In the genomic region with DNA sequence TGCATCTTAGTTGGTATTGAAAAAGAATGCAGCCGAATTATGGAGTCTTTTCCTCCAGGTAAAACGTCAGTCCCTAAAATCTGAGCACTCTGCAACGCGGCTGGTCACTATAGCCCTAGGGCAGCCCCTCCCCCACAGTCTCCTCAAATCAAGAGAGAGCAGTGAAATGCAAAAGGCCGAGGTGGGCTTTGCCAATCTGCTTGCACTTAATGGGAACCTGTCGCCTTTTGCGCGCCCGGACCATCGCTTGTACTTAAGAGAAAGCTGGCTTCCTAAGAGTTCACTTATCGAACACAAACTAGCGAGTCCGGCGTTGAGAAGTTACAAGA, we compare ENCODE assay signal across 8 cellular contexts. TPM values are rescaled to one million over a fixed set of nuclear protein-coding genes. Genes with fewer than 3 reads are reported as not detected.
DNase-seq lines count a peak whose midpoint lies in the region; ATAC-seq, FAIRE-seq and TF ChIP-seq lines count a peak whose summit lies in the region.

No MANE protein-coding gene starts in this region.

- BruUV-seq in GM12878 (replicated peaks; lab: Mats Ljungman, UMichigan) (TSS peak; percentile 69), HepG2 (replicated peaks; lab: Mats Ljungman, UMichigan) (TSS peak; percentile 68)

- ATAC-seq in HG02840 (IDR thresholded peaks at IDR 0.05; ENCODE audit: low FRiP score, unreplicated experiment) (peak; percentile 6), GM12878 (peak; percentile 30), HepG2 (peak; percentile 36)
- ATAC-seq in stimulated activated naive CD8-positive, alpha-beta T cell treated with anti-CD3 and anti-CD28 coated beads, Interleukin-15, Interleukin-2, amounts not matched to agents 100 U/mL and 50 U/mL, for 24 hours = no peak

- FAIRE-seq in GM12878 (lab: Jason Lieb, UNC) (no peak), HepG2 (lab: Jason Lieb, UNC) (no peak)

- H3K9ac ChIP-seq in ES-I3 (ENCODE audit: low read depth, low read length) = peak overlapping the region; percentile 89
- H3K9ac ChIP-seq in GM12878 (ENCODE audit: control insufficient read depth, insufficient read depth, low read length) = peak overlapping the region; percentile 83
- H3K9ac ChIP-seq in HepG2 (ENCODE audit: insufficient read depth, low read depth, low read length) = peak overlapping the region; percentile 86

- TF ChIP-seq RAD21 in GM12878 (IDR thresholded peaks at IDR 0.05; ENCODE audit: insufficient read depth, low read depth, low read length) (no peak), HepG2 (CRISPR knock-in tag; IDR thresholded peaks at IDR 0.05) (no peak)

- H3K27ac ChIP-seq in GM12878 (ENCODE audit: control insufficient read depth, insufficient read depth) = peak overlapping the region; percentile 81
- H3K27ac ChIP-seq in HepG2 (ENCODE audit: extremely low read length, insufficient read depth, low read length) = peak overlapping the region; percentile 86

- H3K36me3 ChIP-seq in ES-I3 (ENCODE audit: insufficient read depth, low read length) (peaks cover 40% of the 10 kb centered on the region), GM12878 (ENCODE audit: control insufficient read depth in 2 of 2, insufficient read depth in 2 of 2, low read length in 1 of 2) (peaks cover 12 to 23% of the 10 kb centered on the region in 2 experiments), HepG2 (replicated peaks in 1 of 2; ENCODE audit: control insufficient read depth in 1 of 2, insufficient read depth in 2 of 2, low read length in 2 of 2) (peaks cover 17 to 38% of the 10 kb centered on the region in 2 experiments)

- DNase-seq in NCI-H510A (lab: John Stamatoyannopoulos, UW) (peak; percentile 81), GM12878 (ENCODE audit: low read depth, low spot score) (no peak), HepG2 (ENCODE audit: low spot score) (peak; percentile 67), ureter (ENCODE audit: low spot score) (no peak), 8988T (no peak)
- DNase-seq in stimulated activated naive CD8-positive, alpha-beta T cell treated with anti-CD3 and anti-CD28 coated beads, Interleukin-15, Interleukin-2, amounts not matched to agents 100 U/mL and 50 U/mL, for 24 hours = peak; percentile 75

- in situ Hi-C loops in GM12878 (cut with MboI) (loop anchor here (10.0 kb wide), 1 partner anchor 291 kb away; a partner anchor contains a TSS), HepG2 (cut with HindIII; ENCODE audit: extremely low pct_ligation_motif_present, low pct_unique_long_range_greater_than_20kb) (loop anchor here (10.0 kb wide), 1 partner anchor 381 kb away; no protein-coding TSS in a partner anchor)

- H3K27me3 ChIP-seq in GM12878 (replicated peaks in 1 of 2; ENCODE audit: control insufficient read depth in 2 of 2, insufficient read depth in 2 of 2, low read length in 1 of 2) (no peaks in the 10 kb centered on the region), HepG2 (ENCODE audit: control insufficient read depth in 1 of 2, insufficient read depth in 2 of 2, low read length in 2 of 2) (no peaks in the 10 kb centered on the region; a peak in 1 of 5 replicates)

- peak overlapping the region; percentile 79 for H3K4me3 ChIP-seq in GM12878
- peak overlapping the region; percentile 80 to 94 (median 90) for H3K4me3 ChIP-seq in HepG2 (replicated peaks in 1 of 3; ENCODE audit: insufficient read depth in 1 of 3, low read depth in 2 of 3, low read length in 3 of 3)

- no peak for TF ChIP-seq CTCF in GM12878 (IDR thresholded peaks at IDR 0.05 in 2 of 3, conservative IDR thresholded peaks at IDR 0.05 in 1 of 3; ENCODE audit: control insufficient read depth in 2 of 3, extremely low read depth in 1 of 3, insufficient read depth in 1 of 3, low read depth in 3 of 3, low read length in 3 of 3)
- TF ChIP-seq CTCF in HepG2 (CRISPR knock-in tag; IDR thresholded peaks at IDR 0.05) = no peak

- SMC1A ChIA-PET in GM12878 (lab: Charles Lee; ENCODE audit: uncharacterized antibody, unreplicated experiment) = interaction anchor here (0.6 to 12.1 kb wide), 22 partner anchors 9 to 711 kb away, joined by 3 to 358 read pairs (median 11); a partner anchor contains a TSS

- H3K79me2 ChIP-seq in GM12878 (ENCODE audit: control insufficient read depth, insufficient read depth, low read length) (peaks cover 52% of the 10 kb centered on the region), HepG2 (ENCODE audit: insufficient read depth, low read length) (peaks cover 53% of the 10 kb centered on the region)

- H3K9me3 ChIP-seq in ES-I3 (ENCODE audit: control insufficient read depth, insufficient read depth, low read length) = no peaks in the 10 kb centered on the region
- no peaks in the 10 kb centered on the region for H3K9me3 ChIP-seq in GM12878 (replicated peaks; ENCODE audit: control insufficient read depth, insufficient read depth, low read length)
- H3K9me3 ChIP-seq in HepG2 (ENCODE audit: low read length) = no peaks in the 10 kb centered on the region

- intact Hi-C loops in GM12878 (cut with micrococcal nuclease; ENCODE audit: unreplicated experiment) = loop anchor here (1.0 to 10.0 kb wide), 7 partner anchors 23 to 711 kb away; a partner anchor contains a TSS
- intact Hi-C loops in HepG2 (cut with micrococcal nuclease; ENCODE audit: unreplicated experiment) = loop anchor here (1.0 to 10.0 kb wide), 6 partner anchors 68 to 711 kb away; a partner anchor contains a TSS

- H3K4me2 ChIP-seq in GM12878 (ENCODE audit: control insufficient read depth, insufficient read depth) = peak overlapping the region; percentile 80
- peak overlapping the region; percentile 94 for H3K4me2 ChIP-seq in HepG2 (ENCODE audit: low read depth, low read length)

- no peaks in the 10 kb centered on the region for H4K20me1 ChIP-seq in GM12878 (ENCODE audit: control insufficient read depth, insufficient read depth)
- H4K20me1 ChIP-seq in HepG2 (ENCODE audit: insufficient read depth, low read length) = no peaks in the 10 kb centered on the region; the same call in 1 of the 2 replicates

- CTCF ChIA-PET in GM12878 (lab: Yijun Ruan, JAX) (interaction anchor here (1.0 to 14.5 kb wide), 16 partner anchors 9 to 384 kb away, joined by 3 to 441 read pairs (median 18); a partner anchor contains a TSS), HepG2 (lab: Yijun Ruan, JAX; ENCODE audit: low intra/inter-chr PET ratio, low total read pairs) (interaction anchor here (1.4 kb wide), 1 partner anchor 116 kb away, joined by 11 read pairs; no protein-coding TSS in a partner anchor)

- RAD21 ChIA-PET in GM12878 (lab: Charles Lee; ENCODE audit: unreplicated experiment) = interaction anchor here (1.0 to 9.0 kb wide), 11 partner anchors 16 to 379 kb away, joined by 3 to 224 read pairs (median 28); a partner anchor contains a TSS

- H2AFZ ChIP-seq in GM12878 (ENCODE audit: control insufficient read depth, low read depth, low read length) (peak overlapping the region; percentile 74), HepG2 (ENCODE audit: low read length) (no peak overlapping the region)

- 1% methylated on average over 14 of the region's 14 CpGs for WGBS in GM12878 (ENCODE audit: insufficient coverage, insufficient replicate concordance, low lambda C conversion rate, missing lambda C conversion rate)
- WGBS in HepG2 (ENCODE audit: low lambda C conversion rate) = under 1% methylated on average over 13 of the region's 14 CpGs

- no peak for TF ChIP-seq POLR2A in GM12878 (IDR thresholded peaks at IDR 0.05; ENCODE audit: low read depth, low read length)
- no peak for TF ChIP-seq POLR2A in HepG2 (IDR thresholded peaks at IDR 0.05; ENCODE audit: insufficient read depth in 1 of 2, low read depth in 2 of 2, low read length in 2 of 2)

- TF ChIP-seq EP300 in GM12878 (IDR thresholded peaks at IDR 0.05; ENCODE audit: borderline replicate concordance in 1 of 2, control insufficient read depth in 1 of 2, low read depth in 2 of 2, low read length in 2 of 2) = no peak
- no peak for TF ChIP-seq EP300 in HepG2 (IDR thresholded peaks at IDR 0.05; ENCODE audit: low read depth in 2 of 2, low read length in 2 of 2)
- TF ChIP-seq EP300 in HepG2 (CRISPR knock-in tag; IDR thresholded peaks at IDR 0.05; ENCODE audit: borderline replicate concordance) = peak; percentile 24; the same call in 1 of the 2 replicates

- H3K4me1 ChIP-seq in ES-I3 (ENCODE audit: insufficient read depth, low read length) = no peaks in the 10 kb centered on the region; the same call in 1 of the 2 replicates
- peaks cover 8% of the 10 kb centered on the region; the same call in 1 of the 2 replicates for H3K4me1 ChIP-seq in GM12878 (ENCODE audit: control insufficient read depth, insufficient read depth, low read length)
- peaks cover 73% of the 10 kb centered on the region for H3K4me1 ChIP-seq in HepG2 (ENCODE audit: insufficient read depth, low read length)

- POLR2A ChIA-PET in GM12878 (lab: Charles Lee) (interaction anchor here (1.3 to 5.5 kb wide), 8 partner anchors 20 to 136 kb away, joined by 3 to 79 read pairs (median 16); a partner anchor contains a TSS), HepG2 (lab: Yijun Ruan, JAX) (interaction anchor here (0.7 to 2.7 kb wide), 9 partner anchors 12 to 121 kb away, joined by 3 to 18 read pairs (median 8); a partner anchor contains a TSS)

RNA-seq across cellular contexts. Expression of a gene that starts 0.4 kb away (rescaled TPM):
- 215 and 230 TPM in 2 replicates for total RNA-seq in GM12878 (2013; cell fraction: nucleolus; rRNA removed)
- total RNA-seq in GM12878 (2014; rRNA removed) (209 and 224 TPM in 2 replicates), GM12878 (2014; rRNA removed; fragmentation: Illumina TruSeq; extraction: Trizol) (214 and 231 TPM in 2 replicates), GM12878 (2021) (185 and 191 TPM in 2 replicates), HepG2 (2016; rRNA removed; fragmentation: Illumina TruSeq; extraction: Trizol) (288 and 336 TPM in 2 replicates), ureter (59.4 TPM)
- 72.1 TPM for polyA plus RNA-seq in GM12878 (2011; ENCODE audit: low read depth)
- polyA plus RNA-seq in GM12878 (2011; rRNA removed) (208 and 265 TPM in 2 replicates), GM12878 (2014; fragmentation: Illumina TruSeq; extraction: Trizol) (232 TPM in 2 replicates), GM12878 (2014; fragmentation: Nextera tagmentation; extraction: Ambion mirVana) (10 to 100 TPM; 74.1 to 96.3 TPM), GM12878 (2014; rRNA removed) (195 and 202 TPM in 2 replicates), GM12878 (2016; fragmentation: Nextera tagmentation; extraction: Ambion mirVana) (100 to 1,000 TPM; 220 to 227 TPM), HepG2 (2011; rRNA removed) (110 and 164 TPM in 2 replicates)
- 235 and 264 TPM in 2 replicates for polyA plus RNA-seq in GM12878 (2011; cell fraction: cytosol; rRNA removed)
- polyA plus RNA-seq in GM12878 (2011; cell fraction: nucleus; rRNA removed) = 373 and 400 TPM in 2 replicates
- 83.8 and 87.9 TPM in 2 replicates for polyA plus RNA-seq in GM12878 (2012)
- 363 and 370 TPM in 2 replicates for polyA minus RNA-seq in GM12878 (2011; rRNA and poly(A)+ RNA removed)
- polyA minus RNA-seq in GM12878 (2011; cell fraction: cytosol; rRNA and poly(A)+ RNA removed) = 110 and 126 TPM in 2 replicates
- polyA minus RNA-seq in GM12878 (2011; cell fraction: nucleus; rRNA and poly(A)+ RNA removed) = 182 and 265 TPM in 2 replicates
- total RNA-seq in HepG2 (2016; cell fraction: cytosol; rRNA removed; fragmentation: Illumina TruSeq; extraction: Trizol; ENCODE audit: low read depth) = 27.6 and 36.1 TPM in 2 replicates
- 287 and 310 TPM in 2 replicates for total RNA-seq in HepG2 (2016; cell fraction: insoluble cytoplasmic fraction; rRNA removed; fragmentation: Illumina TruSeq; extraction: Trizol)
- total RNA-seq in HepG2 (2016; cell fraction: membrane; rRNA removed; fragmentation: Illumina TruSeq; extraction: Trizol) = 67.0 and 76.9 TPM in 2 replicates
- 222 and 236 TPM in 2 replicates for total RNA-seq in HepG2 (2016; cell fraction: nucleus; rRNA removed; fragmentation: Illumina TruSeq; extraction: Trizol)
- 97.2 and 124 TPM in 2 replicates for polyA plus RNA-seq in HepG2 (2011; cell fraction: cytosol; rRNA removed)
- polyA plus RNA-seq in HepG2 (2011; cell fraction: nucleus; rRNA removed) = 135 and 203 TPM in 2 replicates
- 70.9 and 88.3 TPM in 2 replicates for polyA plus RNA-seq in HepG2 (2012)
- polyA plus RNA-seq in HepG2 (2016; cell fraction: cytosol; fragmentation: Illumina TruSeq; extraction: Trizol; ENCODE audit: low read depth) = 14.8 and 17.4 TPM in 2 replicates
- polyA plus RNA-seq in HepG2 (2016; cell fraction: insoluble cytoplasmic fraction; fragmentation: Illumina TruSeq; extraction: Trizol; ENCODE audit: low read depth) = 255 and 266 TPM in 2 replicates
- polyA plus RNA-seq in HepG2 (2016; cell fraction: membrane; fragmentation: Illumina TruSeq; extraction: Trizol; ENCODE audit: low read depth) = 29.0 and 35.9 TPM in 2 replicates
- 238 and 239 TPM in 2 replicates for polyA plus RNA-seq in HepG2 (2016; cell fraction: nucleus; fragmentation: Illumina TruSeq; extraction: Trizol; ENCODE audit: insufficient read depth, low read depth)
- polyA minus RNA-seq in HepG2 (2011; rRNA and poly(A)+ RNA removed; ENCODE audit: low replicate concordance) = 258 and 404 TPM in 2 replicates
- polyA minus RNA-seq in HepG2 (2011; cell fraction: cytosol; rRNA and poly(A)+ RNA removed) = 66.4 and 93.7 TPM in 2 replicates
- polyA minus RNA-seq in HepG2 (2011; cell fraction: nucleus; rRNA and poly(A)+ RNA removed) = 123 and 171 TPM in 2 replicates

RNA-seq across cellular contexts. Expression of a gene that starts 39.8 kb away (rescaled TPM):
- not detected in 2 replicates for total RNA-seq in GM12878 (2013; cell fraction: nucleolus; rRNA removed)
- total RNA-seq in GM12878 (2014; rRNA removed) = not detected in 2 replicates
- not detected in 2 replicates for total RNA-seq in GM12878 (2014; rRNA removed; fragmentation: Illumina TruSeq; extraction: Trizol)
- not detected in 2 replicates for total RNA-seq in GM12878 (2021)
- polyA plus RNA-seq in GM12878 (2011; ENCODE audit: low read depth) = not detected
- polyA plus RNA-seq in GM12878 (2011; rRNA removed) = not detected in 2 replicates
- polyA plus RNA-seq in GM12878 (2011; cell fraction: cytosol; rRNA removed) = not detected in 2 replicates
- not detected in 2 replicates for polyA plus RNA-seq in GM12878 (2011; cell fraction: nucleus; rRNA removed)
- polyA plus RNA-seq in GM12878 (2012) = not detected in 2 replicates
- polyA plus RNA-seq in GM12878 (2014; fragmentation: Illumina TruSeq; extraction: Trizol) = not detected in 2 replicates
- polyA plus RNA-seq in GM12878 (2014; fragmentation: Nextera tagmentation; extraction: Ambion mirVana) = not detected
- not detected in 2 replicates for polyA plus RNA-seq in GM12878 (2014; rRNA removed)
- polyA plus RNA-seq in GM12878 (2016; fragmentation: Nextera tagmentation; extraction: Ambion mirVana) = under 1 TPM in 1 of 2 experiments, not detected in 1; 0.20 TPM
- not detected in 2 replicates for polyA minus RNA-seq in GM12878 (2011; rRNA and poly(A)+ RNA removed)
- polyA minus RNA-seq in GM12878 (2011; cell fraction: cytosol; rRNA and poly(A)+ RNA removed) = not detected in 2 replicates
- not detected in 2 replicates for polyA minus RNA-seq in GM12878 (2011; cell fraction: nucleus; rRNA and poly(A)+ RNA removed)
- total RNA-seq in HepG2 (2016; rRNA removed; fragmentation: Illumina TruSeq; extraction: Trizol) = not detected in 2 replicates
- not detected in 2 replicates for total RNA-seq in HepG2 (2016; cell fraction: cytosol; rRNA removed; fragmentation: Illumina TruSeq; extraction: Trizol; ENCODE audit: low read depth)
- not detected in 2 replicates for total RNA-seq in HepG2 (2016; cell fraction: insoluble cytoplasmic fraction; rRNA removed; fragmentation: Illumina TruSeq; extraction: Trizol)
- not detected in 2 replicates for total RNA-seq in HepG2 (2016; cell fraction: membrane; rRNA removed; fragmentation: Illumina TruSeq; extraction: Trizol)
- total RNA-seq in HepG2 (2016; cell fraction: nucleus; rRNA removed; fragmentation: Illumina TruSeq; extraction: Trizol) = not detected in 2 replicates
- not detected in 2 replicates for polyA plus RNA-seq in HepG2 (2011; rRNA removed)
- polyA plus RNA-seq in HepG2 (2011; cell fraction: cytosol; rRNA removed) = not detected in 2 replicates
- polyA plus RNA-seq in HepG2 (2011; cell fraction: nucleus; rRNA removed) = not detected in 2 replicates
- polyA plus RNA-seq in HepG2 (2012) = not detected in 2 replicates
- not detected in 2 replicates for polyA plus RNA-seq in HepG2 (2016; cell fraction: cytosol; fragmentation: Illumina TruSeq; extraction: Trizol; ENCODE audit: low read depth)
- polyA plus RNA-seq in HepG2 (2016; cell fraction: insoluble cytoplasmic fraction; fragmentation: Illumina TruSeq; extraction: Trizol; ENCODE audit: low read depth) = not detected in 2 replicates
- polyA plus RNA-seq in HepG2 (2016; cell fraction: membrane; fragmentation: Illumina TruSeq; extraction: Trizol; ENCODE audit: low read depth) = not detected in 2 replicates
- not detected in 2 replicates for polyA plus RNA-seq in HepG2 (2016; cell fraction: nucleus; fragmentation: Illumina TruSeq; extraction: Trizol; ENCODE audit: insufficient read depth, low read depth)
- polyA minus RNA-seq in HepG2 (2011; rRNA and poly(A)+ RNA removed; ENCODE audit: low replicate concordance) = not detected in 2 replicates
- polyA minus RNA-seq in HepG2 (2011; cell fraction: cytosol; rRNA and poly(A)+ RNA removed) = not detected in 2 replicates
- not detected in 2 replicates for polyA minus RNA-seq in HepG2 (2011; cell fraction: nucleus; rRNA and poly(A)+ RNA removed)
- not detected for total RNA-seq in ureter

Comparison
In these comparisons a context has a peak if more than half of its experiments do, and no peak if none do; other contexts are left out.
1. DNase-seq: peak in NCI-H510A (single experiment), HepG2 (single experiment) and stimulated activated naive CD8-positive, alpha-beta T cell treated with anti-CD3 and anti-CD28 coated beads, Interleukin-15, Interleukin-2, amounts not matched to agents 100 U/mL and 50 U/mL, for 24 hours (single experiment); none in GM12878 (single experiment), ureter (single experiment) and 8988T (single experiment).
2. Peak in every context shown above with its lines, with median percentiles within 50 percentile points of each other: H3K9ac ChIP-seq.